Comparison of ENCODE assay signal across 22 cellular contexts in the genomic region with DNA sequence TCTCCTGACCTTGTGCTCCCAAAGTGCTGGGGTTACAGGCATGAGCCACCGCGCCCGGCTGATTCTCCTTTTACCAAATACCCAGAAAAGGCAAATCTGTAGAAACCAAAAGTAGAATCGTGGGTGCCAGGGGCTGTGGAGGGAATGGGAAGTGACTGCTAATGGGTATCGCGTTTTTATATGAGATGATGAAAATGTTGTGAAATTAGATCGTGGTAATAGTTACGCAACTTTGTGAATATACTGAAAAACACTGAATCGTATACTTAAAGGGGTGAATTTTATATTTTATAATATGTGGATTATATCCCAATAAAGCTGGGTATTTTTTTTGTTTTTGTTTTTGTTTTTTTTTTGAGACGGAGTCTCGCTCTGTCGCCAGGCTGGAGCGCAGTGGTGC. TPM values are rescaled to one million over a fixed set of nuclear protein-coding genes. Genes with fewer than 3 reads are reported as not detected.
A peak's percentile ranks its signal among the peaks of the same experiment; 100 is the strongest.
DNase-seq lines count a peak whose midpoint lies in the region; ATAC-seq, FAIRE-seq and TF ChIP-seq lines count a peak whose summit lies in the region.
"Had no signal": no experiment of that assay in that cellular context is flagged by ENCODE, and none has a peak within 500 bp of the region (broad histone marks: within the 10 kb centered on the region; RNA-seq: fewer than 3 reads in every experiment).

No MANE protein-coding gene starts in this region.

- intact Hi-C loops in CD14-positive monocyte (cut with micrococcal nuclease) (no loop called here), K562 (cut with micrococcal nuclease) (no loop called here)

- no peaks in the 10 kb centered on the region for H3K9me3 ChIP-seq in K562 (replicated peaks; ENCODE audit: control insufficient read depth, insufficient read depth, low read depth, low read length)
- H3K9me3 ChIP-seq in small intestine (ENCODE audit: control insufficient read depth, low read depth) = no peaks in the 10 kb centered on the region

- no peak for TF ChIP-seq RAD21 in K562 (CRISPR knock-in tag; conservative IDR thresholded peaks at IDR 0.05 in 1 of 2, IDR thresholded peaks at IDR 0.05 in 1 of 2)

- H3K27me3 ChIP-seq in GM23338 (ENCODE audit: insufficient read depth) (no peaks in the 10 kb centered on the region), K562 (ENCODE audit: control insufficient read depth in 2 of 2, insufficient read depth in 2 of 2, low read length in 2 of 2) (no peaks in the 10 kb centered on the region), small intestine (ENCODE audit: control insufficient read depth in 2 of 2, insufficient read depth in 2 of 2, low read length in 2 of 2) (peaks cover 0 to 2% of the 10 kb centered on the region in 2 donors)

- no peak for DNase-seq in CD14-positive monocyte (ENCODE audit: low spot score)
- DNase-seq in GM23338 (ENCODE audit: low spot score) = no peak
- DNase-seq in NOMO-1 (lab: John Stamatoyannopoulos, UW; ENCODE audit: unreplicated experiment in 2 of 2) = peak; percentile 66 to 77
- no peak for DNase-seq in K562 (ENCODE audit: extremely low read depth in 1 of 4, low spot score in 3 of 4)
- no peak for DNase-seq in stimulated activated CD4-positive, alpha-beta T cell treated with anti-CD3 and anti-CD28 coated beads, Interleukin-12 subunit alpha, Interleukin-12 subunit beta, amount 100 ng/mL, for 4 hours
- no peak for DNase-seq in NCI-H748 (lab: John Stamatoyannopoulos, UW; ENCODE audit: unreplicated experiment)
- DNase-seq in small intestine = no peak
- DNase-seq: ACHN; Calu3; CD8-positive, alpha-beta memory T cell; GM23248; HCEC 1CT; NCI-H1092; NCI-H2029 treated with DMSO at 0.1 percent for 48 hours; NCI-H2171 treated with DMSO at 0.1 percent for 48 hours; NCI-H524 treated with DMSO at 0.1 percent for 48 hours; SJCRH30; T-helper 1 cell had no signal

- H3K9me2 ChIP-seq in GM23338 (ENCODE audit: insufficient read depth) = no peaks in the 10 kb centered on the region

- BruUV-seq in K562 (replicated peaks; lab: Mats Ljungman, UMichigan) = no TSS peak

- ATAC-seq in GM23338 = no peak
- ATAC-seq in K562 = no peak
- ATAC-seq: Panc1 had no signal

- TF ChIP-seq POLR2A in K562 (conservative IDR thresholded peaks at IDR 0.05) = no peak

- H3K36me3 ChIP-seq in GM23338 (ENCODE audit: insufficient read depth) (no peaks in the 10 kb centered on the region), K562 (ENCODE audit: control insufficient read depth, insufficient read depth, low read length) (no peaks in the 10 kb centered on the region), small intestine (ENCODE audit: control insufficient read depth in 2 of 2, insufficient read depth in 2 of 2, low read length in 2 of 2) (no peaks in the 10 kb centered on the region)
- H3K36me3 ChIP-seq: BLaER1 treated with 17β-estradiol and CSF1 and Interleukin-3, amounts not matched to agents 10 nM and 100 nM; SJCRH30 had no signal

- peaks cover 9% of the 10 kb centered on the region for H3K4me1 Mint-ChIP-seq in CD14-positive monocyte
- H3K4me1 Mint-ChIP-seq in GM23338 = peaks cover under 1% of the 10 kb centered on the region; the same call in 2 of the 3 replicates
- H3K4me1 Mint-ChIP-seq: CD8-positive, alpha-beta memory T cell had no signal

- peaks cover 7 to 10% (median 9%) of the 10 kb centered on the region in 3 donors for H3K27me3 Mint-ChIP-seq in CD14-positive monocyte (ENCODE audit: low read depth in 3 of 3)
- peaks cover 8% of the 10 kb centered on the region for H3K27me3 Mint-ChIP-seq in GM23338 (ENCODE audit: insufficient read depth, low read depth, poor library complexity)

- H2AFZ ChIP-seq in GM23338 = 0 out of 2 replicates have a peak overlapping the region, but pooled peaks have one; percentile 70
- H2AFZ ChIP-seq in K562 (ENCODE audit: low read depth, low read length) = no peak overlapping the region
- H2AFZ ChIP-seq: GM23248 had no signal

- H3K4me3 Mint-ChIP-seq in CD14-positive monocyte (peak overlapping the region in 1 of 2 donors; percentile 48), GM23338 (no peak overlapping the region)
- H3K4me3 Mint-ChIP-seq: CD8-positive, alpha-beta memory T cell had no signal

- no peaks in the 10 kb centered on the region for H3K4me1 ChIP-seq in GM23338 (ENCODE audit: insufficient read depth)
- H3K4me1 ChIP-seq in K562 (replicated peaks in 1 of 2; ENCODE audit: control insufficient read depth in 2 of 2, insufficient read depth in 2 of 2, low read length in 2 of 2) = peaks cover 0 to 3% of the 10 kb centered on the region in 2 experiments; a peak in 1 of 5 replicates
- H3K4me1 ChIP-seq in small intestine (ENCODE audit: control insufficient read depth in 2 of 2, insufficient read depth in 1 of 2, low read depth in 1 of 2, low read length in 1 of 2) = no peaks in the 10 kb centered on the region

- no peak overlapping the region for H3K9ac ChIP-seq in K562 (ENCODE audit: insufficient read depth in 1 of 2, low read depth in 2 of 2, low read length in 2 of 2)
- H3K9ac ChIP-seq: BLaER1 treated with 17β-estradiol and CSF1 and Interleukin-3, amounts not matched to agents 10 nM and 100 nM; GM23248 had no signal

- H3K4me3 ChIP-seq in GM23338 = no peak overlapping the region
- no peak overlapping the region for H3K4me3 ChIP-seq in K562
- H3K4me3 ChIP-seq in small intestine (ENCODE audit: low read depth in 1 of 2, low read length in 2 of 2) = no peak overlapping the region
- H3K4me3 ChIP-seq: BLaER1 treated with 17β-estradiol and CSF1 and Interleukin-3, amounts not matched to agents 10 nM and 100 nM; GM23248; SJCRH30 had no signal

- H3K27ac ChIP-seq in GM23338 (ENCODE audit: low read depth) (no peak overlapping the region), K562 (ENCODE audit: extremely low read depth, low read depth, low read length) (no peak overlapping the region), small intestine (ENCODE audit: low read depth in 1 of 2, low read length in 1 of 2) (no peak overlapping the region)
- H3K27ac ChIP-seq: BLaER1 treated with 17β-estradiol and CSF1 and Interleukin-3, amounts not matched to agents 10 nM and 100 nM; GM23248; SJCRH30 had no signal

- H3K36me3 Mint-ChIP-seq in CD14-positive monocyte (peaks cover 0 to 3% of the 10 kb centered on the region in 2 donors), GM23338 (ENCODE audit: low read depth) (peaks cover 4% of the 10 kb centered on the region; the same call in 2 of the 3 replicates)
- H3K36me3 Mint-ChIP-seq: CD8-positive, alpha-beta memory T cell had no signal

- H4K20me1 ChIP-seq in GM23338 (replicated peaks; ENCODE audit: insufficient read depth) (no peaks in the 10 kb centered on the region), K562 (replicated peaks; ENCODE audit: control insufficient read depth, insufficient read depth, low read length) (no peaks in the 10 kb centered on the region)
- H4K20me1 ChIP-seq: BLaER1 treated with 17β-estradiol and CSF1 and Interleukin-3, amounts not matched to agents 10 nM and 100 nM had no signal

- WGBS in K562 (ENCODE audit: insufficient coverage, low coverage, missing lambda C conversion rate) = 91% methylated on average over 13 of the region's 13 CpGs
- WGBS in small intestine, 3 donors = 88 to 91% (median 91%) methylated on average over 11 to 13 of the region's 13 CpGs

- H3K9me3 Mint-ChIP-seq in CD14-positive monocyte (peaks cover 3 to 19% (median 12%) of the 10 kb centered on the region in 7 donors), GM23338 (peaks cover 7% of the 10 kb centered on the region; the same call in 2 of the 3 replicates)

- H3K9me1 ChIP-seq in K562 (ENCODE audit: control insufficient read depth, insufficient read depth, low read length) = no peaks in the 10 kb centered on the region

- TF ChIP-seq EP300 in K562 (IDR thresholded peaks at IDR 0.05; ENCODE audit: low read length) = no peak

- POLR2A ChIA-PET in K562 (lab: Yijun Ruan, JAX) = no interaction called here

- TF ChIP-seq CTCF in CD14-positive monocyte (IDR thresholded peaks at IDR 0.05) (no peak), GM23338 (conservative IDR thresholded peaks at IDR 0.05; ENCODE audit: low read depth in 2 of 2) (no peak), K562 (IDR thresholded peaks at IDR 0.05 in 2 of 3, conservative IDR thresholded peaks at IDR 0.05 in 1 of 3; ENCODE audit: insufficient read depth in 2 of 3, low read depth in 1 of 3, low read length in 3 of 3) (no peak)

- H3K27ac Mint-ChIP-seq in CD14-positive monocyte = peak overlapping the region in 4 of 7 donors; percentile 60 to 82 (median 73)
- no peak overlapping the region for H3K27ac Mint-ChIP-seq in GM23338

- H3K79me2 ChIP-seq in GM23338 (replicated peaks; ENCODE audit: insufficient read depth) (no peaks in the 10 kb centered on the region), K562 (ENCODE audit: control insufficient read depth, insufficient read depth, low read length) (no peaks in the 10 kb centered on the region)

- CTCF ChIA-PET in K562 (lab: Yijun Ruan, JAX; ENCODE audit: low intra/inter-chr PET ratio) = no interaction called here

- H3F3A ChIP-seq in GM23338 (replicated peaks; ENCODE audit: low read depth) = no peaks in the 10 kb centered on the region

- FAIRE-seq in K562 (lab: Jason Lieb, UNC) = no peak
- no peak for FAIRE-seq in small intestine (lab: Jason Lieb, UNC)
- FAIRE-seq: G401.6, GM18507 had no signal

- in situ Hi-C loops in K562 (cut with MboI) = no loop called here

- H3K4me2 ChIP-seq in GM23338 (no peak overlapping the region), K562 (ENCODE audit: insufficient read depth, low read length) (no peak overlapping the region)

RNA-seq across cellular contexts. Expression of gene CREB3L1, which starts 48.2 kb away (rescaled TPM):
- polyA plus RNA-seq in CD14-positive monocyte (not detected), GM23338 (2016; fragmentation: Nextera tagmentation; extraction: Ambion mirVana) (10.3 and 10.4 TPM in 2 replicates), K562 (2011; rRNA removed) (1.3 and 3.0 TPM in 2 replicates), K562 (2014; fragmentation: Illumina TruSeq; extraction: Trizol) (16.2 and 20.5 TPM in 2 replicates), K562 (2014; fragmentation: Nextera tagmentation; extraction: Ambion mirVana) (1 to 10 TPM; 1.2 to 1.4 TPM), K562 (2014; rRNA removed) (4.9 and 5.3 TPM in 2 replicates), small intestine (10 to 100 TPM; 14.3 to 36.9 (median 15.7) TPM)
- 4.5 and 8.5 TPM in 2 replicates for total RNA-seq in GM23338 (2014; rRNA removed; shearing (Covaris generic))
- 19.2 and 27.7 TPM in 2 replicates for total RNA-seq in K562 (2011; cell fraction: chromatin; rRNA removed; ENCODE audit: low replicate concordance)
- 19.9 and 20.2 TPM in 2 replicates for total RNA-seq in K562 (2011; cell fraction: nucleolus; rRNA removed)
- 24.8 and 32.7 TPM in 2 replicates for total RNA-seq in K562 (2011; cell fraction: nucleoplasm; rRNA removed)
- total RNA-seq in K562 (2014; rRNA removed) (4.1 and 7.1 TPM in 2 replicates), K562 (2014; rRNA removed; fragmentation: Illumina TruSeq; extraction: Trizol) (3.7 and 5.2 TPM in 2 replicates), K562 (2015; rRNA removed; fragmentation: Illumina TruSeq; extraction: Trizol) (2.4 and 5.5 TPM in 2 replicates), K562 (2021) (24.9 and 27.6 TPM in 2 replicates)
- 2.3 and 2.9 TPM in 2 replicates for polyA plus RNA-seq in K562 (2011; cell fraction: cytosol; rRNA removed)
- polyA plus RNA-seq in K562 (2011; cell fraction: nucleus; rRNA removed) = 4.5 and 7.2 TPM in 2 replicates
- polyA plus RNA-seq in K562 (2012) = 17.1 and 21.9 TPM in 2 replicates
- 4.1 and 4.8 TPM in 2 replicates for polyA minus RNA-seq in K562 (2011; rRNA and poly(A)+ RNA removed)
- polyA minus RNA-seq in K562 (2011; cell fraction: cytosol; rRNA and poly(A)+ RNA removed) = 15.2 and 25.1 TPM in 2 replicates
- 3.4 and 5.2 TPM in 2 replicates for polyA minus RNA-seq in K562 (2011; cell fraction: nucleus; rRNA and poly(A)+ RNA removed)
- total RNA-seq: Calu3; CD8-positive, alpha-beta memory T cell had no signal
- polyA plus RNA-seq: CD8-positive, alpha-beta memory T cell had no signal

Comparison
In these comparisons a context has a peak if more than half of its experiments do, and no peak if none do; other contexts are left out.
1. DNase-seq: peak in NOMO-1 (2 of 2); none in CD14-positive monocyte (single experiment), GM23338 (single experiment), K562 (0 of 4), stimulated activated CD4-positive, alpha-beta T cell treated with anti-CD3 and anti-CD28 coated beads, Interleukin-12 subunit alpha, Interleukin-12 subunit beta, amount 100 ng/mL, for 4 hours (single experiment), NCI-H748 (single experiment) and small intestine (single experiment).